20 cellular contexts compared by ENCODE assay signal in genomic region chr7:40306596-40306995, GRCh38.
DNase-seq lines count a peak whose midpoint lies in the region; ATAC-seq, FAIRE-seq and TF ChIP-seq lines count a peak whose summit lies in the region.
"Had no signal": no experiment of that assay in that cellular context is flagged by ENCODE, and none has a peak within 500 bp of the region (broad histone marks: within the 10 kb centered on the region; RNA-seq: fewer than 3 reads in every experiment).

No MANE protein-coding gene starts in this region.

- DNase-seq in HepG2 (ENCODE audit: low spot score) (no peak), right lobe of liver (no peak), brain pericyte (ENCODE audit: low read depth, low spot score) (peak; percentile 26), hepatic stellate cell (ENCODE audit: low spot score) (peak; percentile 37), C1 segment of cervical spinal cord (lab: John Stamatoyannopoulos, UW) (no peak)
- no peak for DNase-seq in activated T-cell treated with anti-CD3 and anti-CD28 coated beads, Interleukin-2, amount 50 U/mL, for 1 hour
- DNase-seq: 8988T; activated naive CD4-positive, alpha-beta T cell; CD8-positive, alpha-beta T cell; GDM1; natural killer cell; NCI-H524; stimulated activated CD4-positive, alpha-beta T cell treated with anti-CD3 and anti-CD28 coated beads, Interleukin-4, amount 100 ng/mL, for 24 hours; T-cell; trophoblast cell had no signal

- no TSS peak for BruUV-seq in HepG2 (replicated peaks; lab: Mats Ljungman, UMichigan)

- H3K4me2 ChIP-seq in HepG2 (ENCODE audit: low read depth, low read length) = no peak overlapping the region

- H3K4me1 ChIP-seq in HepG2 (ENCODE audit: insufficient read depth, low read length) (no peaks in the 10 kb centered on the region), right lobe of liver (no peaks in the 10 kb centered on the region)
- H3K4me1 ChIP-seq: right atrium auricular region had no signal

- H3K79me2 ChIP-seq in HepG2 (ENCODE audit: insufficient read depth, low read length) = no peaks in the 10 kb centered on the region

- H3K27ac ChIP-seq in HepG2 (ENCODE audit: extremely low read length, insufficient read depth, low read length) (no peak overlapping the region), right lobe of liver (no peak overlapping the region)
- H3K27ac ChIP-seq: right atrium auricular region had no signal

- H3K4me3 ChIP-seq in HepG2 (replicated peaks in 1 of 3; ENCODE audit: insufficient read depth in 1 of 3, low read depth in 2 of 3, low read length in 3 of 3) = no peak overlapping the region
- no peak overlapping the region for H3K4me3 ChIP-seq in right lobe of liver
- H3K4me3 ChIP-seq: right atrium auricular region had no signal

- no peak for FAIRE-seq in HepG2 (lab: Jason Lieb, UNC)

- H3K36me3 ChIP-seq in HepG2 (replicated peaks in 1 of 2; ENCODE audit: control insufficient read depth in 1 of 2, insufficient read depth in 2 of 2, low read length in 2 of 2) (no peaks in the 10 kb centered on the region), right lobe of liver (no peaks in the 10 kb centered on the region)
- H3K36me3 ChIP-seq: right atrium auricular region had no signal

- no peak for TF ChIP-seq POLR2A in HepG2 (IDR thresholded peaks at IDR 0.05; ENCODE audit: insufficient read depth in 1 of 2, low read depth in 2 of 2, low read length in 2 of 2)
- TF ChIP-seq POLR2A in right lobe of liver (IDR thresholded peaks at IDR 0.05) = no peak

- no peak overlapping the region for H3K9ac ChIP-seq in HepG2 (ENCODE audit: insufficient read depth, low read depth, low read length)

- CTCF ChIA-PET in HepG2 (lab: Yijun Ruan, JAX; ENCODE audit: low intra/inter-chr PET ratio, low total read pairs) = no interaction called here

- no peak for TF ChIP-seq EP300 in HepG2 (IDR thresholded peaks at IDR 0.05; ENCODE audit: low read depth in 2 of 2, low read length in 2 of 2)
- TF ChIP-seq EP300 in HepG2 (CRISPR knock-in tag; IDR thresholded peaks at IDR 0.05; ENCODE audit: borderline replicate concordance) = no peak

- POLR2A ChIA-PET in HepG2 (lab: Yijun Ruan, JAX) = no interaction called here

- TF ChIP-seq CTCF in HepG2 (CRISPR knock-in tag; IDR thresholded peaks at IDR 0.05) (no peak), right lobe of liver (IDR thresholded peaks at IDR 0.05) (no peak)

- intact Hi-C loops in HepG2 (cut with micrococcal nuclease; ENCODE audit: unreplicated experiment) (no loop called here), right lobe of liver (cut with DNase I) (no loop called here)

- H3K27me3 ChIP-seq in HepG2 (ENCODE audit: control insufficient read depth in 1 of 2, insufficient read depth in 2 of 2, low read length in 2 of 2) (no peaks in the 10 kb centered on the region), right lobe of liver (no peaks in the 10 kb centered on the region)
- H3K27me3 ChIP-seq: right atrium auricular region had no signal

- no peaks in the 10 kb centered on the region for H4K20me1 ChIP-seq in HepG2 (ENCODE audit: insufficient read depth, low read length)

- in situ Hi-C loops in HepG2 (cut with HindIII; ENCODE audit: extremely low pct_ligation_motif_present, low pct_unique_long_range_greater_than_20kb) = no loop called here

- ATAC-seq in HepG2 (no peak), right lobe of liver (no peak), GM19395 (IDR thresholded peaks at IDR 0.05; ENCODE audit: unreplicated experiment) (no peak), GM21717 (IDR thresholded peaks at IDR 0.05; ENCODE audit: unreplicated experiment) (no peak)
- ATAC-seq: activated CD4-positive, CD25-positive, alpha-beta regulatory T cell treated with anti-CD3 and anti-CD28 coated beads, Interleukin-2, amount 50 U/mL, for 24 hours; CD8-positive, alpha-beta T cell; natural killer cell; Panc1; T-cell had no signal

- no peak for TF ChIP-seq RAD21 in HepG2 (CRISPR knock-in tag; IDR thresholded peaks at IDR 0.05)

- no peak overlapping the region for H2AFZ ChIP-seq in HepG2 (ENCODE audit: low read length)

- no peaks in the 10 kb centered on the region for H3K9me3 ChIP-seq in HepG2 (ENCODE audit: low read length)
- no peaks in the 10 kb centered on the region for H3K9me3 ChIP-seq in right lobe of liver
- H3K9me3 ChIP-seq: right atrium auricular region had no signal

TF ChIP-seq in HepG2, 621 proteins besides CTCF, POLR2A, EP300 and RAD21:
- TF ChIP-seq MAFK (conservative IDR thresholded peaks at IDR 0.05 in 1 of 2, IDR thresholded peaks at IDR 0.05 in 1 of 2; ENCODE audit: low read length in 2 of 2) (peak; percentile 25 to 71; a peak in 3 of 4 replicates), CBX5 (CRISPR knock-in tag; IDR thresholded peaks at IDR 0.05; ENCODE audit: borderline replicate concordance) (no peak), MAFF (IDR thresholded peaks at IDR 0.05; ENCODE audit: low read depth, low read length) (peak; percentile 50; the same call in 1 of the 2 replicates), ZNF510 (CRISPR knock-in tag; IDR thresholded peaks at IDR 0.05; ENCODE audit: low read depth) (no peak), RFXAP (CRISPR knock-in tag; IDR thresholded peaks at IDR 0.05; ENCODE audit: borderline replicate concordance) (no peak), HDAC1 (CRISPR knock-in tag; IDR thresholded peaks at IDR 0.05) (no peak), ZNF232 (CRISPR knock-in tag; IDR thresholded peaks at IDR 0.05; ENCODE audit: borderline replicate concordance) (no peak), PREB (CRISPR knock-in tag; IDR thresholded peaks at IDR 0.05) (no peak), ZFP41 (CRISPR knock-in tag; IDR thresholded peaks at IDR 0.05; ENCODE audit: borderline replicate concordance) (no peak), ZNF770 (CRISPR knock-in tag; IDR thresholded peaks at IDR 0.05) (no peak)
TF ChIP-seq in HepG2: peak in this region for 2.

Comparison
In these comparisons a context has a peak if more than half of its experiments do, and no peak if none do; other contexts are left out.
1. DNase-seq: peak in brain pericyte (single experiment) and hepatic stellate cell (single experiment); none in HepG2 (single experiment), right lobe of liver (0 of 3), activated T-cell treated with anti-CD3 and anti-CD28 coated beads, Interleukin-2, amount 50 U/mL, for 1 hour (single experiment) and C1 segment of cervical spinal cord (0 of 14).